27 cellular contexts compared by ENCODE assay signal in the genomic region with DNA sequence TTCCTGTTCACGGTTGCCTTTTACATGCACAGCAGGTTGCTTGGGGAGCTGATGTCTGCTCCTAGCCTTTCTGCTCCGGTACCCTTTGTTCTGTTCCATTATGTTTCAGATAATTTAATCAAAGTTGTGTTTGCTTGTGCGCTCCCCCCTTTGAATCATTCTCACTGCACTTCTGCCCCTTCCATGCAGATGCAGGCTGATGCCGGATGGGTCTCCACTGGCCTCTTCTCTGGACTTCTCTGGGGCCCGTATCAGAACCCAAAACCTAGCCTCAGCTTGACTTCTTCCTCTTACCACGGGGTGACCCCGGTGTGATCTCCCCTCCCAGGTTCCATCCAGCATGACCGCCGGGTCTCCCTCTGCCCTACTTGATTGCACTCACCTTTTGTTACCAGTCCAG.
"Had no signal": no experiment of that assay in that cellular context is flagged by ENCODE, and none has a peak within 500 bp of the region (broad histone marks: within the 10 kb centered on the region; RNA-seq: fewer than 3 reads in every experiment).

No MANE protein-coding gene starts in this region.

- ATAC-seq: naive thymus-derived CD8-positive, alpha-beta T cell; natural killer cell treated with Interleukin-12 subunit alpha and Interleukin-12 subunit beta and Interleukin-15 and Interleukin-18, amount 100 ng/mL, for 72 hours; psoas muscle; right cardiac atrium; right lobe of liver; stimulated activated effector memory CD8-positive, alpha-beta T cell treated with anti-CD3 and anti-CD28 coated beads, Interleukin-12 subunit alpha, Interleukin-12 subunit beta, amount 100 ng/mL, for 72 hours; stimulated activated naive B cell treated with anti-CD40 and anti-IgM and Interleukin-4, amounts not matched to agents 10 μg/mL and 1 μg/mL and 100 μg/mL, for 72 hours had no signal

- H3K36me3 ChIP-seq: ovary, right lobe of liver, sigmoid colon, stomach, thoracic aorta, thyroid gland, tibial nerve, upper lobe of left lung, vagina had no signal

- DNase-seq: naive thymus-derived CD8-positive, alpha-beta T cell; nephron progenitor cell; occipital lobe; ovary; psoas muscle; right cardiac atrium; right lobe of liver; sigmoid colon; small intestine; stimulated activated CD4-positive, alpha-beta T cell treated with anti-CD3 and anti-CD28 coated beads, Interleukin-15, amount 100 ng/mL, for 24 hours; stimulated activated CD4-positive, alpha-beta T cell treated with anti-CD3 and anti-CD28 coated beads, Interleukin-2, amount 100 ng/mL, for 24 hours; stimulated activated CD4-positive, alpha-beta T cell treated with anti-CD3 and anti-CD28 coated beads, Interleukin-2, amount 100 ng/mL, for 48 hours; stimulated activated CD4-positive, alpha-beta T cell treated with anti-CD3 and anti-CD28 coated beads, Interleukin-4, amount 100 ng/mL, for 24 hours; stimulated activated naive B cell treated with anti-CD40 and anti-IgM and Interleukin-4, amounts not matched to agents 10 μg/mL and 1 μg/mL and 100 μg/mL, for 72 hours; stimulated activated naive CD4-positive, alpha-beta T cell treated with Interleukin-2 at 50 U/mL for 16 hours; stomach; thyroid gland; trophoblast cell; upper lobe of left lung had no signal

- H3K4me1 ChIP-seq: psoas muscle, right lobe of liver, sigmoid colon, stomach, thyroid gland, tibial nerve, upper lobe of left lung, vagina had no signal

- H3K27me3 Mint-ChIP-seq: natural killer cell treated with Interleukin-12 subunit alpha and Interleukin-12 subunit beta and Interleukin-15 and Interleukin-18, amount 100 ng/mL, for 72 hours; stimulated activated naive B cell treated with anti-CD40 and anti-IgM and Interleukin-4, amounts not matched to agents 10 μg/mL and 1 μg/mL and 100 μg/mL, for 72 hours; stimulated activated naive CD8-positive, alpha-beta T cell treated with anti-CD3 and anti-CD28 coated beads, Interleukin-15, Interleukin-2, amounts not matched to agents 100 ng/mL and 50 ng/mL, for 24 hours had no signal

- H3K4me3 Mint-ChIP-seq: naive thymus-derived CD8-positive, alpha-beta T cell; natural killer cell treated with Interleukin-12 subunit alpha and Interleukin-12 subunit beta and Interleukin-15 and Interleukin-18, amount 100 ng/mL, for 72 hours; nephron progenitor cell; neural crest cell; stimulated activated effector memory CD8-positive, alpha-beta T cell treated with anti-CD3 and anti-CD28 coated beads, Interleukin-12 subunit alpha, Interleukin-12 subunit beta, amount 100 ng/mL, for 72 hours; stimulated activated naive B cell treated with anti-CD40 and anti-IgM and Interleukin-4, amounts not matched to agents 10 μg/mL and 1 μg/mL and 100 μg/mL, for 72 hours; stimulated activated naive CD8-positive, alpha-beta T cell treated with anti-CD3 and anti-CD28 coated beads, Interleukin-15, Interleukin-2, amounts not matched to agents 100 ng/mL and 50 ng/mL, for 24 hours had no signal

- H3K4me1 Mint-ChIP-seq: naive thymus-derived CD8-positive, alpha-beta T cell; nephron progenitor cell; neural crest cell; stimulated activated effector memory CD8-positive, alpha-beta T cell treated with anti-CD3 and anti-CD28 coated beads, Interleukin-12 subunit alpha, Interleukin-12 subunit beta, amount 100 ng/mL, for 72 hours; stimulated activated naive B cell treated with anti-CD40 and anti-IgM and Interleukin-4, amounts not matched to agents 10 μg/mL and 1 μg/mL and 100 μg/mL, for 72 hours had no signal

- FAIRE-seq: small intestine, urothelium cell line had no signal

- H3K9me3 Mint-ChIP-seq: nephron progenitor cell, neural crest cell had no signal

- H3K36me3 Mint-ChIP-seq: naive thymus-derived CD8-positive, alpha-beta T cell; natural killer cell treated with Interleukin-12 subunit alpha and Interleukin-12 subunit beta and Interleukin-15 and Interleukin-18, amount 100 ng/mL, for 72 hours; stimulated activated effector memory CD8-positive, alpha-beta T cell treated with anti-CD3 and anti-CD28 coated beads, Interleukin-12 subunit alpha, Interleukin-12 subunit beta, amount 100 ng/mL, for 72 hours; stimulated activated naive B cell treated with anti-CD40 and anti-IgM and Interleukin-4, amounts not matched to agents 10 μg/mL and 1 μg/mL and 100 μg/mL, for 72 hours had no signal

- H3K27ac Mint-ChIP-seq: naive thymus-derived CD8-positive, alpha-beta T cell; natural killer cell treated with Interleukin-12 subunit alpha and Interleukin-12 subunit beta and Interleukin-15 and Interleukin-18, amount 100 ng/mL, for 72 hours; nephron progenitor cell; stimulated activated effector memory CD8-positive, alpha-beta T cell treated with anti-CD3 and anti-CD28 coated beads, Interleukin-12 subunit alpha, Interleukin-12 subunit beta, amount 100 ng/mL, for 72 hours; stimulated activated naive B cell treated with anti-CD40 and anti-IgM and Interleukin-4, amounts not matched to agents 10 μg/mL and 1 μg/mL and 100 μg/mL, for 72 hours; stimulated activated naive CD8-positive, alpha-beta T cell treated with anti-CD3 and anti-CD28 coated beads, Interleukin-15, Interleukin-2, amounts not matched to agents 100 ng/mL and 50 ng/mL, for 24 hours had no signal

- H3K27me3 ChIP-seq: ovary, right lobe of liver, sigmoid colon, stomach, thyroid gland, tibial nerve, upper lobe of left lung, vagina had no signal

- H3K4me3 ChIP-seq: ovary, psoas muscle, right lobe of liver, sigmoid colon, stomach, thoracic aorta, thyroid gland, tibial nerve, upper lobe of left lung, vagina had no signal

- H3K27ac ChIP-seq: ovary, psoas muscle, right lobe of liver, sigmoid colon, stomach, thoracic aorta, thyroid gland, tibial nerve, upper lobe of left lung, vagina had no signal

- H3K9me3 ChIP-seq: ovary, psoas muscle, right lobe of liver, sigmoid colon, stomach, thoracic aorta, thyroid gland, tibial nerve, upper lobe of left lung, vagina had no signal
